In genomic region chr16:88968589-88969280, GRCh38 we compare ENCODE assay signal across 19 cellular contexts. TPM values are rescaled to one million over a fixed set of nuclear protein-coding genes. Genes with fewer than 3 reads are reported as not detected.
DNase-seq lines count a peak whose midpoint lies in the region; ATAC-seq, FAIRE-seq and TF ChIP-seq lines count a peak whose summit lies in the region.
"Had no signal": no experiment of that assay in that cellular context is flagged by ENCODE, and none has a peak within 500 bp of the region (broad histone marks: within the 10 kb centered on the region; RNA-seq: fewer than 3 reads in every experiment).

No MANE protein-coding gene starts in this region.

- TF ChIP-seq EP300 in HepG2 (IDR thresholded peaks at IDR 0.05; ENCODE audit: low read depth in 2 of 2, low read length in 2 of 2): no peak
- TF ChIP-seq EP300 in HepG2 (CRISPR knock-in tag; IDR thresholded peaks at IDR 0.05; ENCODE audit: borderline replicate concordance): no peak

- ATAC-seq in GM19438 (IDR thresholded peaks at IDR 0.05; ENCODE audit: low read depth, unreplicated experiment) (peak; percentile 2), HepG2 (no peak), gastrocnemius medialis (no peak), foreskin keratinocyte (no peak)

- no peaks in the 10 kb centered on the region for H3K9me3 ChIP-seq in KOPT-K1 (ENCODE audit: insufficient read depth, low read length, poor library complexity, severe bottlenecking)
- no peaks in the 10 kb centered on the region for H3K9me3 ChIP-seq in HepG2 (ENCODE audit: low read length)
- no peaks in the 10 kb centered on the region for H3K9me3 ChIP-seq in gastrocnemius medialis
- H3K9me3 ChIP-seq: heart left ventricle had no signal

- no peak for FAIRE-seq in HepG2 (lab: Jason Lieb, UNC)
- FAIRE-seq: D721Med, keratinocyte had no signal

- TF ChIP-seq POLR2A in HepG2 (IDR thresholded peaks at IDR 0.05; ENCODE audit: insufficient read depth in 1 of 2, low read depth in 2 of 2, low read length in 2 of 2) (no peak), gastrocnemius medialis (IDR thresholded peaks at IDR 0.05) (no peak)

- H3K4me3 ChIP-seq in GM12865 (ENCODE audit: low read depth, low read length) (peak overlapping the region; percentile 44), HepG2 (replicated peaks in 1 of 3; ENCODE audit: insufficient read depth in 1 of 3, low read depth in 2 of 3, low read length in 3 of 3) (no peak overlapping the region), gastrocnemius medialis (no peak overlapping the region)

- H3K79me2 ChIP-seq in HepG2 (ENCODE audit: insufficient read depth, low read length): no peaks in the 10 kb centered on the region

- H3K4me1 ChIP-seq in HepG2 (ENCODE audit: insufficient read depth, low read length): no peaks in the 10 kb centered on the region
- H3K4me1 ChIP-seq in gastrocnemius medialis: no peaks in the 10 kb centered on the region
- no peaks in the 10 kb centered on the region for H3K4me1 ChIP-seq in foreskin keratinocyte

- in situ Hi-C loops in HepG2 (cut with HindIII; ENCODE audit: extremely low pct_ligation_motif_present, low pct_unique_long_range_greater_than_20kb) (no loop called here), gastrocnemius medialis (cut with MboI; ENCODE audit: low sequenced_read_pairs in 4 of 4) (no loop called here)

- H2AFZ ChIP-seq in HepG2 (ENCODE audit: low read length): no peak overlapping the region

- H3K36me3 ChIP-seq in KOPT-K1 (ENCODE audit: insufficient read depth, low read length) (no peaks in the 10 kb centered on the region), HepG2 (replicated peaks in 1 of 2; ENCODE audit: control insufficient read depth in 1 of 2, insufficient read depth in 2 of 2, low read length in 2 of 2) (no peaks in the 10 kb centered on the region), gastrocnemius medialis (no peaks in the 10 kb centered on the region)
- H3K36me3 ChIP-seq: heart left ventricle had no signal

- no peak for TF ChIP-seq RAD21 in HepG2 (CRISPR knock-in tag; IDR thresholded peaks at IDR 0.05)

- 0 out of 2 replicates have a peak, but pooled peaks cover 2% of the 10 kb centered on the region for H4K20me1 ChIP-seq in HepG2 (ENCODE audit: insufficient read depth, low read length)

- H3K27ac ChIP-seq in KOPT-K1 (ENCODE audit: low read depth, low read length, poor library complexity, severe bottlenecking) (peak overlapping the region; percentile 80), HepG2 (ENCODE audit: extremely low read length, insufficient read depth, low read length) (no peak overlapping the region), gastrocnemius medialis (no peak overlapping the region), foreskin keratinocyte (no peak overlapping the region)
- H3K27ac ChIP-seq: heart left ventricle had no signal

- H3K9ac ChIP-seq in HepG2 (ENCODE audit: insufficient read depth, low read depth, low read length): no peak overlapping the region

- POLR2A ChIA-PET in HepG2 (lab: Yijun Ruan, JAX): no interaction called here

- 58% methylated on average over 21 of the region's 31 CpGs for WGBS in HepG2 (ENCODE audit: low lambda C conversion rate)

- intact Hi-C loops in HepG2 (cut with micrococcal nuclease; ENCODE audit: unreplicated experiment): no loop called here
- intact Hi-C loops in gastrocnemius medialis (cut with DNase I; ENCODE audit: low total_unique reads): no loop called here

- H3K4me2 ChIP-seq in HepG2 (ENCODE audit: low read depth, low read length): no peak overlapping the region

- TF ChIP-seq CTCF in GM12865 (IDR thresholded peaks at IDR 0.05; ENCODE audit: insufficient read depth, low read depth, low read length, missing control alignments): no peak
- TF ChIP-seq CTCF in HepG2 (CRISPR knock-in tag; IDR thresholded peaks at IDR 0.05): no peak
- TF ChIP-seq CTCF in gastrocnemius medialis (IDR thresholded peaks at IDR 0.05 in 4 of 5, conservative IDR thresholded peaks at IDR 0.05 in 1 of 5): no peak
- no peak for TF ChIP-seq CTCF in foreskin keratinocyte (conservative IDR thresholded peaks at IDR 0.05)

- BruUV-seq in HepG2 (replicated peaks; lab: Mats Ljungman, UMichigan): no TSS peak

- CTCF ChIA-PET in HepG2 (lab: Yijun Ruan, JAX; ENCODE audit: low intra/inter-chr PET ratio, low total read pairs): no interaction called here

- H3K27me3 ChIP-seq in HepG2 (ENCODE audit: control insufficient read depth in 1 of 2, insufficient read depth in 2 of 2, low read length in 2 of 2) (peaks cover 62 to 96% of the 10 kb centered on the region in 2 experiments), gastrocnemius medialis (peaks cover 13 to 28% (median 22%) of the 10 kb centered on the region in 3 donors), foreskin keratinocyte (peaks cover 28% of the 10 kb centered on the region)

- DNase-seq in GM12865 (ENCODE audit: low read depth) (no peak), HepG2 (ENCODE audit: low spot score) (no peak), NCI-H2227 treated with DMSO at 0.1 percent for 48 hours (lab: John Stamatoyannopoulos, UW) (no peak), gastrocnemius medialis (no peak), kidney tubule cell (ENCODE audit: low spot score) (no peak), foreskin keratinocyte (no peak)
- DNase-seq: activated naive CD4-positive, alpha-beta T cell treated with anti-CD3 and anti-CD28 coated beads, Interleukin-2, amount 50 U/mL, for 16 hours; NCI-H2107; NCI-H774; occipital lobe; stimulated activated CD4-positive, alpha-beta T cell treated with anti-CD3 and anti-CD28 coated beads, Interleukin-4, amount 100 ng/mL, for 24 hours had no signal

TF ChIP-seq in HepG2, 621 proteins besides CTCF, POLR2A, EP300 and RAD21:
- no peak for TF ChIP-seq ZNF3 (CRISPR knock-in tag; IDR thresholded peaks at IDR 0.05)
- no peak for TF ChIP-seq MTA1 (CRISPR knock-in tag; IDR thresholded peaks at IDR 0.05; ENCODE audit: borderline replicate concordance)
- no peak for TF ChIP-seq ZNF292 (CRISPR knock-in tag; IDR thresholded peaks at IDR 0.05; ENCODE audit: borderline replicate concordance, low read depth)
- no peak for TF ChIP-seq CBX2 (IDR thresholded peaks at IDR 0.05; ENCODE audit: low read depth, low read length)
- TF ChIP-seq CBX2 (CRISPR knock-in tag; IDR thresholded peaks at IDR 0.05; ENCODE audit: low read depth): no peak
- no peak for TF ChIP-seq GZF1 (CRISPR knock-in tag; IDR thresholded peaks at IDR 0.05)
- peak; percentile 26 for TF ChIP-seq MTF2 (CRISPR knock-in tag; IDR thresholded peaks at IDR 0.05; ENCODE audit: borderline replicate concordance)

RNA-seq across cellular contexts. Expression of gene CBFA2T3, which starts 8.3 kb away (rescaled TPM):
- total RNA-seq in HepG2 (2016; rRNA removed; fragmentation: Illumina TruSeq; extraction: Trizol) (not detected in 2 replicates), gastrocnemius medialis (1 to 10 TPM in 3 of 4 donors, under 1 TPM in 1; 0.95 to 7.3 (median 3.3) TPM), foreskin keratinocyte (0.18 and 0.20 TPM in 2 replicates)
- total RNA-seq in HepG2 (2016; cell fraction: cytosol; rRNA removed; fragmentation: Illumina TruSeq; extraction: Trizol; ENCODE audit: low read depth): not detected in 2 replicates
- total RNA-seq in HepG2 (2016; cell fraction: insoluble cytoplasmic fraction; rRNA removed; fragmentation: Illumina TruSeq; extraction: Trizol): not detected in 2 replicates
- not detected in 2 replicates for total RNA-seq in HepG2 (2016; cell fraction: membrane; rRNA removed; fragmentation: Illumina TruSeq; extraction: Trizol)
- total RNA-seq in HepG2 (2016; cell fraction: nucleus; rRNA removed; fragmentation: Illumina TruSeq; extraction: Trizol): not detected in 2 replicates
- polyA plus RNA-seq in HepG2 (2011; rRNA removed) (0.05 and 0.09 TPM in 2 replicates), foreskin keratinocyte (0.09 and 0.18 TPM in 2 replicates)
- 0.04 TPM in 1 of 2 replicates, not detected in the other for polyA plus RNA-seq in HepG2 (2011; cell fraction: cytosol; rRNA removed)
- not detected in 2 replicates for polyA plus RNA-seq in HepG2 (2011; cell fraction: nucleus; rRNA removed)
- polyA plus RNA-seq in HepG2 (2012): 0.07 TPM in 1 of 2 replicates, not detected in the other
- not detected in 2 replicates for polyA plus RNA-seq in HepG2 (2016; cell fraction: cytosol; fragmentation: Illumina TruSeq; extraction: Trizol; ENCODE audit: low read depth)
- polyA plus RNA-seq in HepG2 (2016; cell fraction: insoluble cytoplasmic fraction; fragmentation: Illumina TruSeq; extraction: Trizol; ENCODE audit: low read depth): not detected in 2 replicates
- not detected in 2 replicates for polyA plus RNA-seq in HepG2 (2016; cell fraction: membrane; fragmentation: Illumina TruSeq; extraction: Trizol; ENCODE audit: low read depth)
- 0.11 TPM in 1 of 2 replicates, not detected in the other for polyA plus RNA-seq in HepG2 (2016; cell fraction: nucleus; fragmentation: Illumina TruSeq; extraction: Trizol; ENCODE audit: insufficient read depth, low read depth)
- polyA minus RNA-seq in HepG2 (2011; rRNA and poly(A)+ RNA removed; ENCODE audit: low replicate concordance): 0.19 and 0.60 TPM in 2 replicates
- not detected in 2 replicates for polyA minus RNA-seq in HepG2 (2011; cell fraction: cytosol; rRNA and poly(A)+ RNA removed)
- not detected in 2 replicates for polyA minus RNA-seq in HepG2 (2011; cell fraction: nucleus; rRNA and poly(A)+ RNA removed)
- total RNA-seq: dermis microvascular lymphatic vessel endothelial cell, HT1080, RPMI7951 had no signal
